In genomic region chr16:87376660-87377059, GRCh38 we compare ENCODE assay signal across 18 cellular contexts. TPM values are rescaled to one million over a fixed set of nuclear protein-coding genes. Genes with fewer than 3 reads are reported as not detected.
DNase-seq lines count a peak whose midpoint lies in the region; ATAC-seq and TF ChIP-seq lines count a peak whose summit lies in the region.
"Had no signal": no experiment of that assay in that cellular context is flagged by ENCODE, and none has a peak within 500 bp of the region (broad histone marks: within the 10 kb centered on the region; RNA-seq: fewer than 3 reads in every experiment).

No MANE protein-coding gene starts in this region.

- H3K36me3 Mint-ChIP-seq in activated naive CD4-positive, alpha-beta T cell treated with anti-CD3 and anti-CD28 coated beads, Interleukin-2, amount 50 U/mL, for 72 hours = no peaks in the 10 kb centered on the region
- peaks cover 24% of the 10 kb centered on the region for H3K36me3 Mint-ChIP-seq in activated naive CD4-positive, alpha-beta T cell treated with anti-CD3 and anti-CD28 coated beads, Interleukin-2, amount 10 ng/mL, durations not matched to agents 7 days and 5 days
- no peaks in the 10 kb centered on the region for H3K36me3 Mint-ChIP-seq in natural killer cell

- TF ChIP-seq CTCF in RWPE1 (conservative IDR thresholded peaks at IDR 0.05; ENCODE audit: low read depth) = no peak
- no peak for TF ChIP-seq CTCF in foreskin keratinocyte (conservative IDR thresholded peaks at IDR 0.05)
- TF ChIP-seq CTCF in gastrocnemius medialis (IDR thresholded peaks at IDR 0.05 in 4 of 5, conservative IDR thresholded peaks at IDR 0.05 in 1 of 5) = no peak
- no peak for TF ChIP-seq CTCF in natural killer cell (IDR thresholded peaks at IDR 0.05)
- TF ChIP-seq CTCF in MM.1S (IDR thresholded peaks at IDR 0.05; ENCODE audit: low read length) = no peak
- no peak for TF ChIP-seq CTCF in SK-N-SH (IDR thresholded peaks at IDR 0.05)

- WGBS in SK-N-SH (ENCODE audit: low lambda C conversion rate) = 97% methylated on average over 6 of the region's 6 CpGs

- intact Hi-C loops in gastrocnemius medialis (cut with DNase I; ENCODE audit: low total_unique reads) (no loop called here), natural killer cell (cut with micrococcal nuclease) (no loop called here)

- H3K27ac ChIP-seq in RWPE1 = peak overlapping the region; percentile 96
- H3K27ac ChIP-seq in foreskin keratinocyte = peak overlapping the region; percentile 40
- peak overlapping the region; percentile 93 to 97 (median 94) for H3K27ac ChIP-seq in gastrocnemius medialis
- H3K27ac ChIP-seq in MM.1S (ENCODE audit: low read length) = no peak overlapping the region
- H3K27ac ChIP-seq in SK-N-SH (ENCODE audit: low read depth in 2 of 2, low read length in 1 of 2) = no peak overlapping the region
- H3K27ac ChIP-seq: SJCRH30 had no signal

- H3K27me3 Mint-ChIP-seq in activated naive CD4-positive, alpha-beta T cell treated with anti-CD3 and anti-CD28 coated beads, Interleukin-2, amount 10 ng/mL, durations not matched to agents 7 days and 5 days = no peaks in the 10 kb centered on the region
- H3K27me3 Mint-ChIP-seq in natural killer cell (ENCODE audit: low read depth in 2 of 2) = no peaks in the 10 kb centered on the region

- H3K9me3 Mint-ChIP-seq in activated naive CD4-positive, alpha-beta T cell treated with anti-CD3 and anti-CD28 coated beads, Interleukin-2, amount 50 U/mL, for 72 hours = no peaks in the 10 kb centered on the region
- H3K9me3 Mint-ChIP-seq in activated naive CD4-positive, alpha-beta T cell treated with anti-CD3 and anti-CD28 coated beads, Interleukin-2, amount 10 ng/mL, durations not matched to agents 7 days and 5 days = no peaks in the 10 kb centered on the region
- no peaks in the 10 kb centered on the region for H3K9me3 Mint-ChIP-seq in natural killer cell
- H3K9me3 Mint-ChIP-seq: mesothelial cell of epicardium, nephron had no signal

- peaks cover 29% of the 10 kb centered on the region for H3K4me1 ChIP-seq in foreskin keratinocyte
- peaks cover 70 to 71% of the 10 kb centered on the region in 2 donors for H3K4me1 ChIP-seq in gastrocnemius medialis
- 0 out of 2 replicates have a peak, but pooled peaks cover 8% of the 10 kb centered on the region for H3K4me1 ChIP-seq in MM.1S (ENCODE audit: low read length)
- H3K4me1 ChIP-seq in SK-N-SH (ENCODE audit: control insufficient read depth in 1 of 2, insufficient read depth in 2 of 2, low read depth in 1 of 2, low read length in 1 of 2) = peaks cover 5 to 19% of the 10 kb centered on the region in 2 experiments; a peak in 2 of 4 replicates

- TF ChIP-seq EP300 in SK-N-SH (IDR thresholded peaks at IDR 0.05; ENCODE audit: borderline replicate concordance in 1 of 2, low read depth in 1 of 2, low read length in 1 of 2) = no peak

- no peak for DNase-seq in activated naive CD4-positive, alpha-beta T cell treated with anti-CD3 and anti-CD28 coated beads, Interleukin-2, amount 50 U/mL, for 72 hours (ENCODE audit: low spot score in 2 of 2)
- DNase-seq in activated naive CD4-positive, alpha-beta T cell treated with anti-CD3 and anti-CD28 coated beads, Interleukin-2, amount 10 ng/mL, durations not matched to agents 7 days and 5 days = no peak
- DNase-seq in RWPE1 (ENCODE audit: low spot score) (no peak), foreskin keratinocyte (no peak), gastrocnemius medialis (no peak), natural killer cell (no peak), MM.1S (no peak), SK-N-SH (no peak)
- DNase-seq: activated CD4-positive, alpha-beta T cell treated with anti-CD3 and anti-CD28 coated beads, Interleukin-2, amount 50 U/mL, for 48 hours; activated naive CD4-positive, alpha-beta T cell; central memory CD4-positive, alpha-beta T cell; dorsolateral prefrontal cortex; NCI-H1930; NCI-H345; PC-3; SJCRH30 had no signal

- H3K4me2 ChIP-seq in MM.1S (ENCODE audit: low read depth, low read length) (no peak overlapping the region), SK-N-SH (no peak overlapping the region)

- POLR2A ChIA-PET in RWPE1 (lab: Yijun Ruan, JAX; ENCODE audit: low non-redundant PET) = no interaction called here
- POLR2A ChIA-PET in SK-N-SH (lab: Yijun Ruan, JAX) = no interaction called here

- TF ChIP-seq RAD21 in SK-N-SH (IDR thresholded peaks at IDR 0.05; ENCODE audit: low read length) = no peak

- H3K36me3 ChIP-seq in gastrocnemius medialis = no peaks in the 10 kb centered on the region
- H3K36me3 ChIP-seq in MM.1S (replicated peaks; ENCODE audit: insufficient read depth, low read length) = no peaks in the 10 kb centered on the region
- H3K36me3 ChIP-seq in SK-N-SH (replicated peaks in 1 of 2; ENCODE audit: control insufficient read depth in 1 of 2, insufficient read depth in 2 of 2, low read length in 1 of 2) = no peaks in the 10 kb centered on the region
- H3K36me3 ChIP-seq: SJCRH30 had no signal

- H4K20me1 ChIP-seq in MM.1S (ENCODE audit: insufficient read depth, low read length) (no peaks in the 10 kb centered on the region), SK-N-SH (ENCODE audit: insufficient read depth) (peaks cover 54% of the 10 kb centered on the region)

- H3K79me2 ChIP-seq in MM.1S (ENCODE audit: low read length) (peaks cover 59% of the 10 kb centered on the region), SK-N-SH (ENCODE audit: insufficient read depth) (peaks cover 97% of the 10 kb centered on the region)

- no peak for TF ChIP-seq POLR2A in gastrocnemius medialis (IDR thresholded peaks at IDR 0.05)

- H3K27me3 ChIP-seq in foreskin keratinocyte = no peaks in the 10 kb centered on the region
- H3K27me3 ChIP-seq in gastrocnemius medialis = no peaks in the 10 kb centered on the region
- no peaks in the 10 kb centered on the region for H3K27me3 ChIP-seq in MM.1S (replicated peaks; ENCODE audit: insufficient read depth, low read length)
- no peaks in the 10 kb centered on the region for H3K27me3 ChIP-seq in SK-N-SH (ENCODE audit: insufficient read depth)
- H3K27me3 ChIP-seq: dorsolateral prefrontal cortex, SJCRH30 had no signal

- H3K9ac ChIP-seq in MM.1S (ENCODE audit: low read length) = no peak overlapping the region
- H3K9ac ChIP-seq in SK-N-SH = no peak overlapping the region

- in situ Hi-C loops in gastrocnemius medialis (cut with MboI; ENCODE audit: low sequenced_read_pairs in 4 of 4) = loop anchor here in 2 of 4 donors (10.0 to 25.0 kb wide), 3 partner anchors 52 to 814 kb away; partner anchors contain the start of genes FOXC2 (in 1 of the 2), KLHDC4 (in 1 of the 2) and MTHFSD (in 1 of the 2)

- no peaks in the 10 kb centered on the region for H3F3A ChIP-seq in MM.1S (ENCODE audit: insufficient read depth, low read length)
- H3F3A ChIP-seq in SK-N-SH (replicated peaks; ENCODE audit: insufficient read depth) = no peaks in the 10 kb centered on the region

- no peak overlapping the region for H3K4me3 Mint-ChIP-seq in activated naive CD4-positive, alpha-beta T cell treated with anti-CD3 and anti-CD28 coated beads, Interleukin-2, amount 10 ng/mL, durations not matched to agents 7 days and 5 days
- H3K4me3 Mint-ChIP-seq in natural killer cell = no peak overlapping the region
- H3K4me3 Mint-ChIP-seq: mesothelial cell of epicardium, nephron had no signal

- H3K4me3 ChIP-seq in gastrocnemius medialis (no peak overlapping the region), MM.1S (ENCODE audit: low read length) (no peak overlapping the region), SK-N-SH (ENCODE audit: low read depth in 2 of 2, low read length in 1 of 2) (no peak overlapping the region)
- H3K4me3 ChIP-seq: dorsolateral prefrontal cortex, SJCRH30 had no signal

- H3K9me3 ChIP-seq in gastrocnemius medialis (no peaks in the 10 kb centered on the region), MM.1S (replicated peaks; ENCODE audit: insufficient read depth, low read length) (no peaks in the 10 kb centered on the region), SK-N-SH (no peaks in the 10 kb centered on the region)
- H3K9me3 ChIP-seq: SJCRH30 had no signal

- peak overlapping the region; percentile 29 to 68 for H3K27ac Mint-ChIP-seq in activated naive CD4-positive, alpha-beta T cell treated with anti-CD3 and anti-CD28 coated beads, Interleukin-2, amount 50 U/mL, for 72 hours
- H3K27ac Mint-ChIP-seq in activated naive CD4-positive, alpha-beta T cell treated with anti-CD3 and anti-CD28 coated beads, Interleukin-2, amount 10 ng/mL, durations not matched to agents 7 days and 5 days = no peak overlapping the region
- H3K27ac Mint-ChIP-seq in natural killer cell = no peak overlapping the region
- H3K27ac Mint-ChIP-seq: mesothelial cell of epicardium had no signal

- H3K4me1 Mint-ChIP-seq in activated naive CD4-positive, alpha-beta T cell treated with anti-CD3 and anti-CD28 coated beads, Interleukin-2, amount 10 ng/mL, durations not matched to agents 7 days and 5 days = peaks cover 29% of the 10 kb centered on the region
- peaks cover 30% of the 10 kb centered on the region in 2 donors for H3K4me1 Mint-ChIP-seq in natural killer cell

- ATAC-seq in activated naive CD4-positive, alpha-beta T cell treated with anti-CD3 and anti-CD28 coated beads, Interleukin-2, amount 50 U/mL, for 72 hours = no peak
- no peak for ATAC-seq in foreskin keratinocyte
- ATAC-seq in gastrocnemius medialis = no peak
- no peak for ATAC-seq in natural killer cell
- ATAC-seq: PC-3 had no signal

- H3K9me2 ChIP-seq in MM.1S (replicated peaks; ENCODE audit: insufficient read depth, low read length) (no peaks in the 10 kb centered on the region), SK-N-SH (no peaks in the 10 kb centered on the region)

- CTCF ChIA-PET in activated naive CD4-positive, alpha-beta T cell treated with anti-CD3 and anti-CD28 coated beads, Interleukin-2, amount 10 ng/mL, durations not matched to agents 7 days and 5 days (lab: Charles Lee) = no interaction called here
- CTCF ChIA-PET in RWPE1 (lab: Yijun Ruan, JAX) = no interaction called here
- CTCF ChIA-PET in SK-N-SH (lab: Yijun Ruan, JAX) = interaction anchor here (1.8 kb wide), 1 partner anchor 52 kb away, joined by 7 read pairs; no protein-coding TSS in a partner anchor

- no peak overlapping the region for H2AFZ ChIP-seq in MM.1S (ENCODE audit: low read length)
- no peak overlapping the region for H2AFZ ChIP-seq in SK-N-SH (ENCODE audit: low read depth)

RNA-seq across cellular contexts. Expression of gene FBXO31, which starts 6.9 kb away (rescaled TPM):
- total RNA-seq in activated naive CD4-positive, alpha-beta T cell treated with anti-CD3 and anti-CD28 coated beads, Interleukin-2, amount 50 U/mL, for 72 hours = 10 to 100 TPM; 25.3 to 36.0 TPM
- total RNA-seq in foreskin keratinocyte = 17.5 and 18.1 TPM in 2 replicates
- 10.2 and 12.8 TPM in 2 replicates for polyA plus RNA-seq in foreskin keratinocyte
- total RNA-seq in gastrocnemius medialis = 100 to 1,000 TPM; 156 to 264 (median 201) TPM
- total RNA-seq in natural killer cell = 10 to 100 TPM; 32.2 to 47.2 (median 37.6) TPM
- 14.2 and 15.3 TPM in 2 replicates for polyA plus RNA-seq in SK-N-SH (2012; rRNA removed)
- polyA plus RNA-seq in SK-N-SH (2012; cell fraction: cytosol; rRNA removed) = 4.5 and 8.4 TPM in 2 replicates
- 45.0 and 46.1 TPM in 2 replicates for polyA plus RNA-seq in SK-N-SH (2012; cell fraction: nucleus; rRNA removed)

RNA-seq across cellular contexts. Expression of gene MAP1LC3B, which starts 15.5 kb away (rescaled TPM):
- 10 to 100 TPM; 64.7 to 83.4 TPM for total RNA-seq in activated naive CD4-positive, alpha-beta T cell treated with anti-CD3 and anti-CD28 coated beads, Interleukin-2, amount 50 U/mL, for 72 hours
- total RNA-seq in foreskin keratinocyte (38.5 and 44.2 TPM in 2 replicates), gastrocnemius medialis (100 to 1,000 TPM in 3 of 4 donors, 10 to 100 TPM in 1; 76.3 to 165 (median 122) TPM), natural killer cell (100 to 1,000 TPM; 171 to 220 (median 172) TPM)
- polyA plus RNA-seq in foreskin keratinocyte (47.0 and 51.8 TPM in 2 replicates), SK-N-SH (2012; rRNA removed) (33.7 and 36.9 TPM in 2 replicates)
- 59.8 and 68.6 TPM in 2 replicates for polyA plus RNA-seq in SK-N-SH (2012; cell fraction: cytosol; rRNA removed)
- polyA plus RNA-seq in SK-N-SH (2012; cell fraction: nucleus; rRNA removed) = 15.8 and 26.7 TPM in 2 replicates

RNA-seq across cellular contexts. Expression of gene C16orf95, which starts 59.5 kb away (rescaled TPM):
- total RNA-seq in activated naive CD4-positive, alpha-beta T cell treated with anti-CD3 and anti-CD28 coated beads, Interleukin-2, amount 50 U/mL, for 72 hours = 10 to 100 TPM; 12.2 to 16.9 TPM
- 4.7 and 5.7 TPM in 2 replicates for total RNA-seq in foreskin keratinocyte
- polyA plus RNA-seq in foreskin keratinocyte = 5.3 and 8.2 TPM in 2 replicates
- 1 to 10 TPM in 3 of 4 donors, under 1 TPM in 1; 0.22 to 3.8 (median 1.3) TPM for total RNA-seq in gastrocnemius medialis
- 1 to 10 TPM; 1.6 to 4.1 (median 2.7) TPM for total RNA-seq in natural killer cell
- polyA plus RNA-seq in SK-N-SH (2012; rRNA removed) = 3.6 and 5.0 TPM in 2 replicates
- polyA plus RNA-seq in SK-N-SH (2012; cell fraction: cytosol; rRNA removed) = 3.2 and 4.6 TPM in 2 replicates
- polyA plus RNA-seq in SK-N-SH (2012; cell fraction: nucleus; rRNA removed) = 5.0 and 5.9 TPM in 2 replicates

Comparison
In these comparisons a context has a peak if more than half of its experiments do, and no peak if none do; other contexts are left out.
1. H3K27ac Mint-ChIP-seq: peak in activated naive CD4-positive, alpha-beta T cell treated with anti-CD3 and anti-CD28 coated beads, Interleukin-2, amount 50 U/mL, for 72 hours (2 of 2); none in activated naive CD4-positive, alpha-beta T cell treated with anti-CD3 and anti-CD28 coated beads, Interleukin-2, amount 10 ng/mL, durations not matched to agents 7 days and 5 days (single experiment) and natural killer cell (0 of 2).
2. H3K27ac ChIP-seq: peak in RWPE1 (single experiment), foreskin keratinocyte (single experiment) and gastrocnemius medialis (4 of 4); none in MM.1S (single experiment) and SK-N-SH (0 of 2).